In the genomic region with DNA sequence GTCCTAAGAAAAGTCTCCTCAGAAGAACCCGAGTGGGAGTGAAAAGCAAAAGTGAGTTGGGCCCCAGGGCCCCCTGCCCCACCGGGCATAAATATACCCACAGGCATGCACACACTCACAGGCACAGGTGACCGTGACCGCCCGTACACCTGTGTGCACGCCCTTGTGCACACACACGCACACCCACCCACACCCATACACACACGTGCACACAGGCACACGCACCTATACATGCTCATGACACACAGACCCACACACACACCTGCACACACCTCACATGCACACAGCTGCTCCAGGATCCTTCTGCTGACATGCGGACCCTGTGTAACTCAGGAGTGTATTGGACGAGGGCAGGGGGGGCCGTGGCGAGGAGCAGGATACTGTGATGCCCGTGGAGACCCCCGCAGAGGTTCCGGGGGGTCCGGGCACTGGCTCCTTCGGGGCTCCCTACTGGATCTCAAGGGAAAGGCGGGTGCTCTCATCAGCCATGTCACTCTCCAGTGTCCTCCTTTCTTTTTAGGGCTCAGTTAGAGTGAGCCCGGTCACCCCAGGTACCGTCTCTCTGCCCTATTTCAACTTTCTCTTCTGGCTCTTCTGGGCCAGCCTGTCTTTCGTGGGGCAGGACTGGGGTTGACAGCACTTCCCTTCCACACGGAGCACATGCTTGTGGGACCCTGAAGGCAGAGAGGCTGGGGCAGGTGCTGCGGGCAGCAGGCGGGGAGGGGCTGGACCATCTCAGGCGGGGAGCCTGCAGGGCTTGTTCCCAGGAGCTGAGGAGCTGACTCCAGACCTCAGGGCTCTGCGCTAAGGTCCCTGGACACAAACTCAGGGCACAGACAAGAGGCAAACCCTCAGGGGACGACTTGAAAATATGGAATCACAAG, we compare ENCODE assay signal across 1 cellular context.
TF ChIP-seq lines count a peak whose summit lies in the region.

No MANE protein-coding gene starts in this region.

TF ChIP-seq in HepG2, 621 proteins besides CTCF, POLR2A, EP300 and RAD21:
- peak; percentile 43; the same call in 1 of the 2 replicates for TF ChIP-seq MNT (IDR thresholded peaks at IDR 0.05)
- TF ChIP-seq, protein P1, sequence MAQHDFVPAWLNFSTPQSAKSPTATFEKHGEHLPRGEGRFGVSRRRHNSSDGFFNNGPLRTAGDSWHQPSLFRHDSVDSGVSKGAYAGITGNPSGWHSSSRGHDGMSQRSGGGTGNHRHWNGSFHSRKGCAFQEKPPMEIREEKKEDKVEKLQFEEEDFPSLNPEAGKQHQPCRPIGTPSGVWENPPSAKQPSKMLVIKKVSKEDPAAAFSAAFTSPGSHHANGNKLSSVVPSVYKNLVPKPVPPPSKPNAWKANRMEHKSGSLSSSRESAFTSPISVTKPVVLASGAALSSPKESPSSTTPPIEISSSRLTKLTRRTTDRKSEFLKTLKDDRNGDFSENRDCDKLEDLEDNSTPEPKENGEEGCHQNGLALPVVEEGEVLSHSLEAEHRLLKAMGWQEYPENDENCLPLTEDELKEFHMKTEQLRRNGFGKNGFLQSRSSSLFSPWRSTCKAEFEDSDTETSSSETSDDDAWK (CRISPR knock-in tag; IDR thresholded peaks at IDR 0.05) = no peak
- TF ChIP-seq NFYB (CRISPR knock-in tag; IDR thresholded peaks at IDR 0.05) = no peak
TF ChIP-seq in HepG2: peak in this region for 1.
